8 cellular contexts compared by ENCODE assay signal in genomic region chr12:88141774-88142609, GRCh38. TPM values are rescaled to one million over a fixed set of nuclear protein-coding genes. Genes with fewer than 3 reads are reported as not detected.
DNase-seq lines count a peak whose midpoint lies in the region; ATAC-seq and TF ChIP-seq lines count a peak whose summit lies in the region.

A gene with protein sequence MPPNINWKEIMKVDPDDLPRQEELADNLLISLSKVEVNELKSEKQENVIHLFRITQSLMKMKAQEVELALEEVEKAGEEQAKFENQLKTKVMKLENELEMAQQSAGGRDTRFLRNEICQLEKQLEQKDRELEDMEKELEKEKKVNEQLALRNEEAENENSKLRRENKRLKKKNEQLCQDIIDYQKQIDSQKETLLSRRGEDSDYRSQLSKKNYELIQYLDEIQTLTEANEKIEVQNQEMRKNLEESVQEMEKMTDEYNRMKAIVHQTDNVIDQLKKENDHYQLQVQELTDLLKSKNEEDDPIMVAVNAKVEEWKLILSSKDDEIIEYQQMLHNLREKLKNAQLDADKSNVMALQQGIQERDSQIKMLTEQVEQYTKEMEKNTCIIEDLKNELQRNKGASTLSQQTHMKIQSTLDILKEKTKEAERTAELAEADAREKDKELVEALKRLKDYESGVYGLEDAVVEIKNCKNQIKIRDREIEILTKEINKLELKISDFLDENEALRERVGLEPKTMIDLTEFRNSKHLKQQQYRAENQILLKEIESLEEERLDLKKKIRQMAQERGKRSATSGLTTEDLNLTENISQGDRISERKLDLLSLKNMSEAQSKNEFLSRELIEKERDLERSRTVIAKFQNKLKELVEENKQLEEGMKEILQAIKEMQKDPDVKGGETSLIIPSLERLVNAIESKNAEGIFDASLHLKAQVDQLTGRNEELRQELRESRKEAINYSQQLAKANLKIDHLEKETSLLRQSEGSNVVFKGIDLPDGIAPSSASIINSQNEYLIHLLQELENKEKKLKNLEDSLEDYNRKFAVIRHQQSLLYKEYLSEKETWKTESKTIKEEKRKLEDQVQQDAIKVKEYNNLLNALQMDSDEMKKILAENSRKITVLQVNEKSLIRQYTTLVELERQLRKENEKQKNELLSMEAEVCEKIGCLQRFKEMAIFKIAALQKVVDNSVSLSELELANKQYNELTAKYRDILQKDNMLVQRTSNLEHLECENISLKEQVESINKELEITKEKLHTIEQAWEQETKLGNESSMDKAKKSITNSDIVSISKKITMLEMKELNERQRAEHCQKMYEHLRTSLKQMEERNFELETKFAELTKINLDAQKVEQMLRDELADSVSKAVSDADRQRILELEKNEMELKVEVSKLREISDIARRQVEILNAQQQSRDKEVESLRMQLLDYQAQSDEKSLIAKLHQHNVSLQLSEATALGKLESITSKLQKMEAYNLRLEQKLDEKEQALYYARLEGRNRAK (N-terminal part only) (minus strand): TSS chr12:88142088. CDS start chr12:88141307, 781 bp downstream.
Gene TMTC3 (plus strand): TSS chr12:88142307. CDS start chr12:88148316, 6,009 bp downstream.

- no peaks in the 10 kb centered on the region for H3K9me2 ChIP-seq in PC-9 (ENCODE audit: insufficient read depth)

- no peaks in the 10 kb centered on the region for H3K27me3 ChIP-seq in PC-9 (ENCODE audit: insufficient read depth, low read depth)
- H3K27me3 ChIP-seq in esophagus (ENCODE audit: control insufficient read depth in 1 of 2, insufficient read depth in 2 of 2, low read length in 2 of 2): no peaks in the 10 kb centered on the region
- H3K27me3 ChIP-seq in mucosa of rectum (ENCODE audit: control insufficient read depth in 2 of 2, insufficient read depth in 2 of 2, low read length in 2 of 2): no peaks in the 10 kb centered on the region

- TF ChIP-seq CTCF in PC-9 (conservative IDR thresholded peaks at IDR 0.05): no peak

- H3K79me2 ChIP-seq in PC-9 (ENCODE audit: low read depth): peaks cover 26% of the 10 kb centered on the region

- DNase-seq in DMS53 treated with DMSO at 0.1 percent for 48 hours (lab: John Stamatoyannopoulos, UW; ENCODE audit: unreplicated experiment): peak; percentile 100
- peak; percentile 98 for DNase-seq in KBM-7
- DNase-seq in PC-9: peak; percentile 93 to 99
- peak; percentile 81 for DNase-seq in activated T-cell treated with anti-CD3 and anti-CD28 coated beads, Interleukin-2, amount 50 U/mL, for 4 hours
- peak; percentile 73 to 83 for DNase-seq in stimulated activated CD8-positive, alpha-beta memory T cell treated with anti-CD3 and anti-CD28 coated beads, Interleukin-4, amount 100 ng/mL, for 4 hours (ENCODE audit: low read depth in 2 of 2, low spot score in 1 of 2)

- H3K4me1 Mint-ChIP-seq in activated T-cell treated with anti-CD3 and anti-CD28 coated beads, Interleukin-2, amount 50 U/mL, for 4 hours (ENCODE audit: low read depth): peaks cover 31% of the 10 kb centered on the region

- peak; percentile 98 for ATAC-seq in GM21723 (IDR thresholded peaks at IDR 0.05; ENCODE audit: unreplicated experiment)
- peak; percentile 97 to 98 for ATAC-seq in activated T-cell treated with anti-CD3 and anti-CD28 coated beads, Interleukin-2, amount 50 U/mL, for 4 hours

- H4K20me1 ChIP-seq in PC-9 (ENCODE audit: insufficient read depth): no peaks in the 10 kb centered on the region

- H3K9ac ChIP-seq in mucosa of rectum (ENCODE audit: low read depth in 1 of 2, low read length in 2 of 2): peak within 1 kb of the TSS; percentile 78 to 80

- WGBS in esophagus, 2 donors: 0 to 1% methylated on average over 48 to 49 of the region's 49 CpGs

- CTCF ChIA-PET in PC-9 (lab: Charles Lee): no interaction called here

- BruUV-seq in PC-9 (replicated peaks; lab: Mats Ljungman, UMichigan): no TSS peak

- peaks cover 8% of the 10 kb centered on the region for H3K36me3 Mint-ChIP-seq in activated T-cell treated with anti-CD3 and anti-CD28 coated beads, Interleukin-2, amount 50 U/mL, for 4 hours (ENCODE audit: insufficient read depth)

- no peaks in the 10 kb centered on the region for H3K9me3 Mint-ChIP-seq in activated T-cell treated with anti-CD3 and anti-CD28 coated beads, Interleukin-2, amount 50 U/mL, for 4 hours

- H3F3A ChIP-seq in PC-9 (ENCODE audit: insufficient read depth, low read depth): peaks cover 8% of the 10 kb centered on the region; the same call in 1 of the 2 replicates

- H3K36me3 ChIP-seq in PC-9 (ENCODE audit: low read depth) (0 out of 2 replicates have a peak, but pooled peaks cover 7% of the 10 kb centered on the region), esophagus (ENCODE audit: control insufficient read depth in 2 of 2, insufficient read depth in 2 of 2, low read length in 1 of 2) (no peaks in the 10 kb centered on the region), mucosa of rectum (ENCODE audit: control insufficient read depth in 2 of 2, insufficient read depth in 2 of 2, low read length in 2 of 2) (peaks cover 0 to 3% of the 10 kb centered on the region in 2 donors)

- H3K4me1 ChIP-seq in PC-9 (replicated peaks; ENCODE audit: insufficient read depth) (peaks cover 13% of the 10 kb centered on the region), esophagus (ENCODE audit: control insufficient read depth in 2 of 2, insufficient read depth in 2 of 2, low read length in 1 of 2) (no peaks in the 10 kb centered on the region), mucosa of rectum (ENCODE audit: control insufficient read depth in 2 of 2, insufficient read depth in 2 of 2, low read length in 2 of 2) (peaks cover 12 to 15% of the 10 kb centered on the region in 2 donors)

- H3K4me3 ChIP-seq in PC-9: peak within 1 kb of the TSS; percentile 93
- peak within 1 kb of the TSS; percentile 60 to 70 for H3K4me3 ChIP-seq in esophagus (ENCODE audit: low read depth in 1 of 2, low read length in 2 of 2)
- H3K4me3 ChIP-seq in mucosa of rectum (ENCODE audit: low read length in 2 of 2): peak within 1 kb of the TSS; percentile 90 to 92

- H3K27ac ChIP-seq in PC-9 (peak within 1 kb of the TSS; percentile 59), esophagus (ENCODE audit: low read depth in 2 of 2, low read length in 1 of 2) (peak within 1 kb of the TSS; percentile 86 to 87), mucosa of rectum (ENCODE audit: low read depth in 2 of 2, low read length in 2 of 2) (peak within 1 kb of the TSS; percentile 73 to 83)

- POLR2A ChIA-PET in PC-9 (lab: Charles Lee; ENCODE audit: unreplicated experiment): interaction anchor here (0.5 to 0.7 kb wide), 7 partner anchors 167 to 1144 kb away, joined by 3 to 5 read pairs (median 3); no protein-coding TSS in a partner anchor

- H2AFZ ChIP-seq in PC-9: peak within 1 kb of the TSS; percentile 98

- no peaks in the 10 kb centered on the region for H3K9me3 ChIP-seq in PC-9 (ENCODE audit: insufficient read depth, low read depth)
- no peaks in the 10 kb centered on the region for H3K9me3 ChIP-seq in esophagus (ENCODE audit: control insufficient read depth in 2 of 2, insufficient read depth in 1 of 2, low read depth in 1 of 2, low read length in 1 of 2)
- no peaks in the 10 kb centered on the region for H3K9me3 ChIP-seq in mucosa of rectum (ENCODE audit: control insufficient read depth in 2 of 2, low read length in 2 of 2)

- H3K27me3 Mint-ChIP-seq in activated T-cell treated with anti-CD3 and anti-CD28 coated beads, Interleukin-2, amount 50 U/mL, for 4 hours (ENCODE audit: low read depth): no peaks in the 10 kb centered on the region

- intact Hi-C loops in PC-9 (cut with micrococcal nuclease; ENCODE audit: unreplicated experiment): loop anchor here (5.0 kb wide), 2 partner anchors 435 to 875 kb away; no protein-coding TSS in a partner anchor

- peak within 1 kb of the TSS; percentile 93 for H3K4me3 Mint-ChIP-seq in activated T-cell treated with anti-CD3 and anti-CD28 coated beads, Interleukin-2, amount 50 U/mL, for 4 hours

- in situ Hi-C loops in KBM-7 (cut with MboI; ENCODE audit: low pct_unique_long_range_greater_than_20kb, low sequenced_read_pairs): loop anchor here (25.0 kb wide), 1 partner anchor 845 kb away; no protein-coding TSS in a partner anchor

- peak within 1 kb of the TSS; percentile 89 for H3K4me2 ChIP-seq in PC-9

RNA-seq across cellular contexts. Expression of the first gene that starts in this region (rescaled TPM):
- 21.9 and 22.2 TPM in 2 replicates for total RNA-seq in PC-9 (2021)
- total RNA-seq in activated T-cell treated with anti-CD3 and anti-CD28 coated beads, Interleukin-2, amount 50 U/mL, for 4 hours: 10 to 100 TPM; 15.1 to 16.0 (median 15.8) TPM
- polyA plus RNA-seq in esophagus: 1 to 10 TPM in 1 of 2 donors, under 1 TPM in 1; 0.96 to 1.9 TPM

RNA-seq across cellular contexts. Expression of gene TMTC3, which starts in this region (rescaled TPM):
- 23.3 and 26.4 TPM in 2 replicates for total RNA-seq in PC-9 (2021)
- total RNA-seq in activated T-cell treated with anti-CD3 and anti-CD28 coated beads, Interleukin-2, amount 50 U/mL, for 4 hours: 1 to 10 TPM; 7.5 to 7.7 (median 7.5) TPM
- polyA plus RNA-seq in esophagus: 1 to 10 TPM; 3.8 to 4.0 TPM

Comparison
In these comparisons a context has a peak if more than half of its experiments do, and no peak if none do; other contexts are left out.
1. Peak in every context shown above with its lines: DNase-seq, ATAC-seq, H3K4me3 ChIP-seq and H3K27ac ChIP-seq.